ENCODE assay signal across 1 cellular context in the genomic region with DNA sequence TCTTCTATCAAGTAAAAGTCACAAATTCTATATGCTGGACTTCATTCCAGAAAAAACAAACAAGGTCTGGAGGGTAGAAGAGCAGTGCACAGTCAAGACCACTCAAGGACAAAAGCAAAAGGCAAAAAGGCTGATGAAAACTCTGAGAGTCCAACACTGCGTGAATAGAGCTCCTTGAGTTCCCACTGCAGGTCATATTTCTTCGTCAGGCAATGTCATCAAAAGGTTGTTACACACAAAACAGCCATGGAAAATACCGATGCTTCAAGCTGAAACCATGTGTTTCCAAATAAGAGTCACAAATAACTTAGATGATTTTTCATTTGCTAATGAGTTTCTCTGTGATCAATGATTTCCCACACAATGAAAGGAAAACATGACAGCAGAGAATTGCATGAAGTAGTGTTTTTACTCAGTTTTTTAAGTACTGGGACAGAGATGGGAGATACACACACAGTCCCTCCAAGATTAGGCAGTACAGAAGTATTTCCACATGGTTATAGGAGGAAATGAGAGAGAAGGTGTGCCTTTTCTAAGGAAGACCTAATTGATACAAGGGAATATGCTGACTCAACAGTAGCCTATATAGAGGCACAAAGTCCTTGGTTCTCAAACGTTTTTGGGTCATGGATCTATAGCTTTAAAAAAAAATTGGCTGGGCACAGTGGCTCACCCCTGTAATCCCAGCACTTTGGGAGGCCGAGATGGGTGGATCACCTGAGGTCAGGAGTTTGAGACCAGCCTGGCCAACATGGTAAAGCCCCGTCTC.
TF ChIP-seq lines count a peak whose summit lies in the region.

No MANE protein-coding gene starts in this region.

TF ChIP-seq in K562, 482 proteins besides CTCF, POLR2A, EP300 and RAD21 (continued from another document):
- TF ChIP-seq, protein P1, sequence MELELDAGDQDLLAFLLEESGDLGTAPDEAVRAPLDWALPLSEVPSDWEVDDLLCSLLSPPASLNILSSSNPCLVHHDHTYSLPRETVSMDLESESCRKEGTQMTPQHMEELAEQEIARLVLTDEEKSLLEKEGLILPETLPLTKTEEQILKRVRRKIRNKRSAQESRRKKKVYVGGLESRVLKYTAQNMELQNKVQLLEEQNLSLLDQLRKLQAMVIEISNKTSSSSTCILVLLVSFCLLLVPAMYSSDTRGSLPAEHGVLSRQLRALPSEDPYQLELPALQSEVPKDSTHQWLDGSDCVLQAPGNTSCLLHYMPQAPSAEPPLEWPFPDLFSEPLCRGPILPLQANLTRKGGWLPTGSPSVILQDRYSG (tag; conservative IDR thresholded peaks at IDR 0.05; ENCODE audit: low read depth), result no peak
- TF ChIP-seq GABPB1 (CRISPR knock-in tag; IDR thresholded peaks at IDR 0.05) (no peak), MAFF (IDR thresholded peaks at IDR 0.05; ENCODE audit: low read length) (peak; percentile 78), ZNF316 (IDR thresholded peaks at IDR 0.05) (peak; percentile 93), MAFK (IDR thresholded peaks at IDR 0.05; ENCODE audit: low read length) (peak; percentile 80), ZC3H4 (CRISPR knock-in tag; IDR thresholded peaks at IDR 0.05; ENCODE audit: borderline replicate concordance) (no peak), C11orf30 (IDR thresholded peaks at IDR 0.05; ENCODE audit: low read depth) (peak; percentile 88), MBD2 (IDR thresholded peaks at IDR 0.05; ENCODE audit: borderline replicate concordance, low read depth) (no peak), ETV6 (IDR thresholded peaks at IDR 0.05; ENCODE audit: borderline replicate concordance in 1 of 2, low read depth in 2 of 2, low read length in 1 of 2) (no peak), ETV6 (CRISPR knock-in tag; IDR thresholded peaks at IDR 0.05; ENCODE audit: borderline replicate concordance) (no peak), BCOR (IDR thresholded peaks at IDR 0.05) (no peak), MYBL2 (IDR thresholded peaks at IDR 0.05; ENCODE audit: low read depth) (no peak), MYBL2 (CRISPR knock-in tag; IDR thresholded peaks at IDR 0.05; ENCODE audit: borderline replicate concordance) (no peak)
- TF ChIP-seq, protein P2, sequence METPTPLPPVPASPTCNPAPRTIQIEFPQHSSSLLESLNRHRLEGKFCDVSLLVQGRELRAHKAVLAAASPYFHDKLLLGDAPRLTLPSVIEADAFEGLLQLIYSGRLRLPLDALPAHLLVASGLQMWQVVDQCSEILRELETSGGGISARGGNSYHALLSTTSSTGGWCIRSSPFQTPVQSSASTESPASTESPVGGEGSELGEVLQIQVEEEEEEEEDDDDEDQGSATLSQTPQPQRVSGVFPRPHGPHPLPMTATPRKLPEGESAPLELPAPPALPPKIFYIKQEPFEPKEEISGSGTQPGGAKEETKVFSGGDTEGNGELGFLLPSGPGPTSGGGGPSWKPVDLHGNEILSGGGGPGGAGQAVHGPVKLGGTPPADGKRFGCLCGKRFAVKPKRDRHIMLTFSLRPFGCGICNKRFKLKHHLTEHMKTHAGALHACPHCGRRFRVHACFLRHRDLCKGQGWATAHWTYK (CRISPR knock-in tag; IDR thresholded peaks at IDR 0.05), result no peak
